Comparison of ENCODE assay signal across 1 cellular context in genomic region chr16:2260250-2260649, GRCh38.
TF ChIP-seq lines count a peak whose summit lies in the region.

No MANE protein-coding gene starts in this region.

TF ChIP-seq in K562, 482 proteins besides CTCF, POLR2A, EP300 and RAD21:
- TF ChIP-seq, protein P1, sequence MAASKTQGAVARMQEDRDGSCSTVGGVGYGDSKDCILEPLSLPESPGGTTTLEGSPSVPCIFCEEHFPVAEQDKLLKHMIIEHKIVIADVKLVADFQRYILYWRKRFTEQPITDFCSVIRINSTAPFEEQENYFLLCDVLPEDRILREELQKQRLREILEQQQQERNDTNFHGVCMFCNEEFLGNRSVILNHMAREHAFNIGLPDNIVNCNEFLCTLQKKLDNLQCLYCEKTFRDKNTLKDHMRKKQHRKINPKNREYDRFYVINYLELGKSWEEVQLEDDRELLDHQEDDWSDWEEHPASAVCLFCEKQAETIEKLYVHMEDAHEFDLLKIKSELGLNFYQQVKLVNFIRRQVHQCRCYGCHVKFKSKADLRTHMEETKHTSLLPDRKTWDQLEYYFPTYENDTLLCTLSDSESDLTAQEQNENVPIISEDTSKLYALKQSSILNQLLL (CRISPR knock-in tag; IDR thresholded peaks at IDR 0.05; ENCODE audit: borderline replicate concordance), result peak; percentile 40; the same call in 1 of the 2 replicates
- TF ChIP-seq, protein P2, sequence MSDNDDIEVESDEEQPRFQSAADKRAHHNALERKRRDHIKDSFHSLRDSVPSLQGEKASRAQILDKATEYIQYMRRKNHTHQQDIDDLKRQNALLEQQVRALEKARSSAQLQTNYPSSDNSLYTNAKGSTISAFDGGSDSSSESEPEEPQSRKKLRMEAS (CRISPR knock-in tag; IDR thresholded peaks at IDR 0.05), result no peak
